30 cellular contexts compared by ENCODE assay signal in genomic region chr3:190554197-190554596, GRCh38. TPM values are rescaled to one million over a fixed set of nuclear protein-coding genes. Genes with fewer than 3 reads are reported as not detected.
A peak's percentile ranks its signal among the peaks of the same experiment; 100 is the strongest.
DNase-seq lines count a peak whose midpoint lies in the region; ATAC-seq and TF ChIP-seq lines count a peak whose summit lies in the region.
"Had no signal": no experiment of that assay in that cellular context is flagged by ENCODE, and none has a peak within 500 bp of the region (broad histone marks: within the 10 kb centered on the region; RNA-seq: fewer than 3 reads in every experiment).

No MANE protein-coding gene starts in this region.

- peaks cover 29% of the 10 kb centered on the region for H3K4me1 Mint-ChIP-seq in GM23338
- H3K4me1 Mint-ChIP-seq: B cell, natural killer cell had no signal

- intact Hi-C loops in right cardiac atrium (cut with DNase I), result no loop called here

- POLR2A ChIA-PET in RWPE1 (lab: Yijun Ruan, JAX; ENCODE audit: low non-redundant PET), result no interaction called here

- H3K27ac Mint-ChIP-seq in GM23338, result peak overlapping the region; percentile 92
- H3K27ac Mint-ChIP-seq: activated naive CD4-positive, alpha-beta T cell treated with anti-CD3 and anti-CD28 coated beads, Interleukin-2, amount 50 U/mL, for 24 hours; B cell; CD8-positive, alpha-beta T cell; natural killer cell had no signal

- CTCF ChIA-PET in RWPE1 (lab: Yijun Ruan, JAX), result no interaction called here

- peaks cover 20% of the 10 kb centered on the region for H3K9me3 Mint-ChIP-seq in GM23338
- H3K9me3 Mint-ChIP-seq: activated naive CD4-positive, alpha-beta T cell treated with anti-CD3 and anti-CD28 coated beads, Interleukin-2, amount 50 U/mL, for 24 hours; natural killer cell had no signal

- H3K4me1 ChIP-seq in GM23338 (ENCODE audit: insufficient read depth) (peaks cover 17% of the 10 kb centered on the region), iPS-15b (ENCODE audit: control insufficient read depth, insufficient read depth, low read length) (no peaks in the 10 kb centered on the region), osteoblast (ENCODE audit: insufficient read depth, low read length) (no peaks in the 10 kb centered on the region), right cardiac atrium (ENCODE audit: control insufficient read depth, insufficient read depth, low read length) (no peaks in the 10 kb centered on the region)
- H3K4me1 ChIP-seq: lower lobe of right lung, SJSA1 had no signal

- TF ChIP-seq CTCF in GM23338 (conservative IDR thresholded peaks at IDR 0.05; ENCODE audit: low read depth in 2 of 2) (no peak), RWPE1 (conservative IDR thresholded peaks at IDR 0.05; ENCODE audit: low read depth) (no peak), osteoblast (IDR thresholded peaks at IDR 0.05; ENCODE audit: extremely low read depth, low read depth, low read length) (no peak)

- H2AFZ ChIP-seq in GM23338, result no peak overlapping the region
- peak overlapping the region; percentile 45 for H2AFZ ChIP-seq in osteoblast (ENCODE audit: low read length)

- H3K27ac ChIP-seq in GM23338 (ENCODE audit: low read depth), result peak overlapping the region; percentile 88
- H3K27ac ChIP-seq in RWPE1, result 0 out of 2 replicates have a peak overlapping the region, but pooled peaks have one; percentile 23
- no peak overlapping the region for H3K27ac ChIP-seq in osteoblast (ENCODE audit: low read depth, low read length)
- no peak overlapping the region for H3K27ac ChIP-seq in right cardiac atrium (ENCODE audit: low read length)
- H3K27ac ChIP-seq: epithelial cell of prostate, lower lobe of right lung, ovary, SJSA1, skin epidermis, WERI-Rb-1 had no signal

- no peaks in the 10 kb centered on the region for H3K9me2 ChIP-seq in GM23338 (ENCODE audit: insufficient read depth)

- H3K27me3 ChIP-seq in GM23338 (ENCODE audit: insufficient read depth), result no peaks in the 10 kb centered on the region
- H3K27me3 ChIP-seq in iPS-15b (ENCODE audit: control insufficient read depth, insufficient read depth, low read length), result no peaks in the 10 kb centered on the region
- no peaks in the 10 kb centered on the region for H3K27me3 ChIP-seq in osteoblast (ENCODE audit: insufficient read depth, low read length)
- no peaks in the 10 kb centered on the region for H3K27me3 ChIP-seq in right cardiac atrium (ENCODE audit: control insufficient read depth, insufficient read depth)
- H3K27me3 ChIP-seq: ovary, SJSA1 had no signal

- peak; percentile 46 for DNase-seq in GM23338 (ENCODE audit: low spot score)
- DNase-seq in RWPE1 (ENCODE audit: low spot score), result no peak
- no peak for DNase-seq in osteoblast (ENCODE audit: insufficient read length, low spot score, missing footprints)
- no peak for DNase-seq in right cardiac atrium
- no peak for DNase-seq in stimulated activated CD4-positive, alpha-beta T cell treated with anti-CD3 and anti-CD28 coated beads, Interleukin-2, amount 100 ng/mL, for 48 hours
- DNase-seq: ACHN; activated CD4-positive, alpha-beta T cell treated with anti-CD3 and anti-CD28 coated beads for 48 hours; activated CD8-positive, alpha-beta memory T cell treated with anti-CD3 and anti-CD28 coated beads for 24 hours; activated T-cell treated with anti-CD3 and anti-CD28 coated beads for 4 hours; CD8-positive, alpha-beta T cell; DMS 273 treated with DMSO at 0.1 percent for 48 hours; effector CD4-positive, alpha-beta T cell; IMR-90; kidney glomerular epithelial cell; lower lobe of right lung; mucosa of descending colon; natural killer cell; NCI-H146; NCI-H446 treated with DMSO at 0.1 percent for 48 hours; ovary; stimulated activated naive CD4-positive, alpha-beta T cell treated with Interleukin-2 at 50 U/mL for 16 hours; WERI-Rb-1 had no signal

- peak overlapping the region; percentile 12 for H3K9ac ChIP-seq in iPS-15b (ENCODE audit: low read depth, low read length)

- 81% methylated on average over 6 of the region's 6 CpGs for WGBS in right cardiac atrium

- no peaks in the 10 kb centered on the region for H3F3A ChIP-seq in GM23338 (replicated peaks; ENCODE audit: low read depth)

- H3K9me3 ChIP-seq in iPS-15b (ENCODE audit: control insufficient read depth, insufficient read depth, low read length) (no peaks in the 10 kb centered on the region), osteoblast (ENCODE audit: low read depth, low read length) (peaks cover 2% of the 10 kb centered on the region), right cardiac atrium (ENCODE audit: control insufficient read depth, low read length) (no peaks in the 10 kb centered on the region)
- H3K9me3 ChIP-seq: lower lobe of right lung, ovary, SJSA1 had no signal

- peak; percentile 88 for ATAC-seq in GM23338
- ATAC-seq in GM19463 (IDR thresholded peaks at IDR 0.05; ENCODE audit: unreplicated experiment), result no peak
- ATAC-seq in right cardiac atrium, result no peak
- ATAC-seq: CD8-positive, alpha-beta T cell; GM12878; lower lobe of right lung; mucosa of descending colon; natural killer cell had no signal

- H3K36me3 ChIP-seq in GM23338 (ENCODE audit: insufficient read depth) (peaks cover 7% of the 10 kb centered on the region; the same call in 1 of the 2 replicates), iPS-15b (ENCODE audit: control insufficient read depth, insufficient read depth, low read length) (no peaks in the 10 kb centered on the region), osteoblast (ENCODE audit: insufficient read depth, low read length) (no peaks in the 10 kb centered on the region)
- H3K36me3 ChIP-seq: lower lobe of right lung, ovary, WERI-Rb-1 had no signal

- no peaks in the 10 kb centered on the region for H3K79me2 ChIP-seq in GM23338 (replicated peaks; ENCODE audit: insufficient read depth)
- H3K79me2 ChIP-seq in osteoblast (ENCODE audit: insufficient read depth, low read length), result no peaks in the 10 kb centered on the region

- H3K4me3 ChIP-seq in GM23338 (peak overlapping the region; percentile 14; the same call in 1 of the 2 replicates), iPS-15b (ENCODE audit: low read depth, low read length) (peak overlapping the region; percentile 47), osteoblast (ENCODE audit: insufficient read depth, low read length) (no peak overlapping the region), right cardiac atrium (ENCODE audit: low read length) (no peak overlapping the region)
- H3K4me3 ChIP-seq: GM12878, lower lobe of right lung, mucosa of descending colon, ovary, SJSA1, skin epidermis had no signal

- H4K20me1 ChIP-seq in GM23338 (replicated peaks; ENCODE audit: insufficient read depth), result no peaks in the 10 kb centered on the region
- H4K20me1 ChIP-seq in osteoblast (ENCODE audit: insufficient read depth, low read length), result no peaks in the 10 kb centered on the region

- peaks cover 34% of the 10 kb centered on the region; the same call in 2 of the 3 replicates for H3K36me3 Mint-ChIP-seq in GM23338 (ENCODE audit: low read depth)

- H3K27me3 Mint-ChIP-seq in GM23338 (ENCODE audit: insufficient read depth, low read depth, poor library complexity), result peaks cover 7% of the 10 kb centered on the region
- H3K27me3 Mint-ChIP-seq: activated naive CD4-positive, alpha-beta T cell treated with anti-CD3 and anti-CD28 coated beads, Interleukin-2, amount 50 U/mL, for 24 hours; B cell had no signal

- peak overlapping the region; percentile 46 for H3K4me2 ChIP-seq in GM23338
- no peak overlapping the region for H3K4me2 ChIP-seq in osteoblast (ENCODE audit: insufficient read depth, low read length)

- peak overlapping the region; percentile 75 for H3K4me3 Mint-ChIP-seq in GM23338
- H3K4me3 Mint-ChIP-seq: activated naive CD4-positive, alpha-beta T cell treated with anti-CD3 and anti-CD28 coated beads, Interleukin-2, amount 50 U/mL, for 24 hours; B cell; CD8-positive, alpha-beta T cell; natural killer cell had no signal

TF ChIP-seq in GM23338, 12 proteins besides CTCF, POLR2A, EP300 and RAD21:
- TF ChIP-seq ZNF331 (CRISPR knock-in tag; IDR thresholded peaks at IDR 0.05; ENCODE audit: low read depth) (no peak), ZNF114 (CRISPR knock-in tag; IDR thresholded peaks at IDR 0.05) (no peak), JUNB (IDR thresholded peaks at IDR 0.05; ENCODE audit: unreplicated experiment) (no peak), EZH2phosphoT487 (IDR thresholded peaks at IDR 0.05; ENCODE audit: unreplicated experiment) (no peak), NANOG (IDR thresholded peaks at IDR 0.05; ENCODE audit: borderline replicate concordance) (no peak), POLR2AphosphoS5 (IDR thresholded peaks at IDR 0.05; ENCODE audit: low read depth) (0 out of 2 replicates have a peak, but pooled peaks have one; percentile 11)
TF ChIP-seq in GM23338: peak in this region for 1.

RNA-seq across cellular contexts. Expression of gene IL1RAP, which starts 40.3 kb away (rescaled TPM):
- total RNA-seq in GM23338 (2014; rRNA removed; shearing (Covaris generic)), result 3.6 and 5.0 TPM in 2 replicates
- polyA plus RNA-seq in GM23338 (2016; fragmentation: Nextera tagmentation; extraction: Ambion mirVana) (3.4 and 3.6 TPM in 2 replicates), right cardiac atrium (1.6 TPM)
- total RNA-seq in osteoblast (14.7 and 14.8 TPM in 2 replicates), right cardiac atrium (1 to 10 TPM; 3.7 to 8.5 (median 6.9) TPM)

Comparison
In these comparisons a context has a peak if more than half of its experiments do, and no peak if none do; other contexts are left out.
1. H3K27ac ChIP-seq: peak in GM23338 (single experiment) and RWPE1 (single experiment); none in osteoblast (single experiment) and right cardiac atrium (single experiment).
2. H3K4me3 ChIP-seq: peak in GM23338 (single experiment) and iPS-15b (single experiment); none in osteoblast (single experiment) and right cardiac atrium (single experiment).